Comparison of ENCODE assay signal across 8 cellular contexts in genomic region chr19:10864538-10864899, GRCh38. TPM values are rescaled to one million over a fixed set of nuclear protein-coding genes. Genes with fewer than 3 reads are reported as not detected.
DNase-seq lines count a peak whose midpoint lies in the region; ATAC-seq lines count a peak whose summit lies in the region.

No MANE protein-coding gene starts in this region.

- no peaks in the 10 kb centered on the region for H3K36me3 ChIP-seq in H7 (replicated peaks; ENCODE audit: control insufficient read depth, insufficient read depth, low read length)

- peak; percentile 65 to 70 for DNase-seq in AML-193 (lab: John Stamatoyannopoulos, UW)
- peak; percentile 94 for DNase-seq in H7
- peak; percentile 58 for DNase-seq in NCI-H226
- DNase-seq in activated CD4-positive, CD25-positive, alpha-beta regulatory T cell treated with anti-CD3 and anti-CD28 coated beads, Interleukin-2, amount 50 U/mL, for 16 hours (ENCODE audit: low read depth, low spot score) = peak; percentile 66
- peak; percentile 71 for DNase-seq in central memory CD4-positive, alpha-beta T cell
- peak; percentile 89 for DNase-seq in left kidney (ENCODE audit: low read depth, low spot score)
- DNase-seq in stimulated activated CD4-positive, alpha-beta T cell treated with anti-CD3 and anti-CD28 coated beads, Interleukin-2, amount 100 ng/mL, for 24 hours = peak; percentile 87 to 89

- H3K27me3 ChIP-seq in H7 (ENCODE audit: control insufficient read depth, insufficient read depth, low read length) = no peaks in the 10 kb centered on the region

- ATAC-seq in GM21717 (IDR thresholded peaks at IDR 0.05; ENCODE audit: unreplicated experiment) = no peak

- H3K4me3 ChIP-seq in H7 (ENCODE audit: insufficient read depth, low read depth, low read length) = no peak overlapping the region

RNA-seq across cellular contexts. Expression of gene CARM1, which starts 6.8 kb away (rescaled TPM):
- total RNA-seq in H7 (2014; rRNA removed; shearing (Covaris generic)) = 117 and 151 TPM in 2 replicates

RNA-seq across cellular contexts. Expression of gene C19orf38, which starts 16.3 kb away (rescaled TPM):
- total RNA-seq in H7 (2014; rRNA removed; shearing (Covaris generic)) = 0.59 and 5.0 TPM in 2 replicates

RNA-seq across cellular contexts. Expression of gene TMED1, which starts 28.5 kb away (rescaled TPM):
- 49.5 and 50.3 TPM in 2 replicates for total RNA-seq in H7 (2014; rRNA removed; shearing (Covaris generic))
